1 cellular context compared by ENCODE assay signal in the genomic region with DNA sequence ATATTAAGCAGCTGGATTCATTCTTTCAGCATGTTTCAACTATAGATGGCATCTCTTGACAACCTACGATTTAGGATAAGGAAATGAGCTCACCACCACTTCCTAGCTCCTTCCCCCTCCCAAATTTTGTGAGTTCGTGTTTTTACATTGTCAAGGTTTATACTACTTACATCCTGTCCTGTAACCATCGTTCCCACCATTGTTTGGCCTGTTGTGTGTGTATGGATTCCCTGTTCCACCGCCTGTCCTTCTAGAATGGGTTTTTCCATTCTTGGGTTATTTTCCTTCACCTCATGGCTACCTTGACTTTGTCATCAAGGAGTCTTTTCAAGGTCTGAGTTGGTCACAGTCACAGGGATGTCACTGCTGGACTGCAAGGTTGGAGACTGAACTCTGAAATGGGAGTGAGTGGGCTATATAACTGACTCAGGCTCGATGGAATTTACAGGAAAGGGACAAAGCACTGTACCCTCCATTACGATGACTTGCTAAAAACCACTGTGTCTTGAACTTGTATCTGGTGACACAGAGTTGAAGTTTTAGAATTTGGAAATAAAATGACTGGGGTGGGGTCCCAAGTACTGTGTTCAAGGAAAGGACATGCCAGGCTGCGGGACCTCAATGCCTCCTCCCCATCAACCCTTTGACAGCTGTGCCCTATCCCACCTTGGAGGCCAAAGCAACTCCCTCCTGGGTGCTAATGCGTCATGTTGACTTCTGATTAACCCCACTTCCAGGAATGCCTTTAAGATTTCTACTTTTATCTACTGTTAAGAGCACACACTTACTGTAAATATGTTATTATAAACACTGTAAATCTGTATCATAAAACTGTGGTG.
TF ChIP-seq lines count a peak whose summit lies in the region.

No MANE protein-coding gene starts in this region.

TF ChIP-seq in IMR-90, 13 proteins besides CTCF, POLR2A, EP300 and RAD21:
- TF ChIP-seq, protein P1, sequence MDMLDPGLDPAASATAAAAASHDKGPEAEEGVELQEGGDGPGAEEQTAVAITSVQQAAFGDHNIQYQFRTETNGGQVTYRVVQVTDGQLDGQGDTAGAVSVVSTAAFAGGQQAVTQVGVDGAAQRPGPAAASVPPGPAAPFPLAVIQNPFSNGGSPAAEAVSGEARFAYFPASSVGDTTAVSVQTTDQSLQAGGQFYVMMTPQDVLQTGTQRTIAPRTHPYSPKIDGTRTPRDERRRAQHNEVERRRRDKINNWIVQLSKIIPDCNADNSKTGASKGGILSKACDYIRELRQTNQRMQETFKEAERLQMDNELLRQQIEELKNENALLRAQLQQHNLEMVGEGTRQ (IDR thresholded peaks at IDR 0.05; ENCODE audit: low read depth, low read length) = no peak
- TF ChIP-seq NFE2L2 (IDR thresholded peaks at IDR 0.05; ENCODE audit: low read depth, low read length) = peak; percentile 60
